ENCODE assay signal across 33 cellular contexts in genomic region chr16:31807086-31807485, GRCh38.
"Had no signal": no experiment of that assay in that cellular context is flagged by ENCODE, and none has a peak within 500 bp of the region (broad histone marks: within the 10 kb centered on the region; RNA-seq: fewer than 3 reads in every experiment).

No MANE protein-coding gene starts in this region.

- H3K4me3 ChIP-seq: adrenal gland, body of pancreas, breast epithelium had no signal

- H3K4me1 ChIP-seq: adrenal gland, body of pancreas, breast epithelium had no signal

- DNase-seq: activated B cell treated with CpG ODN at 0.5 μM for 24 hours; activated CD4-positive, alpha-beta memory T cell treated with anti-CD3 and anti-CD28 coated beads for 36 hours; activated CD4-positive, alpha-beta T cell treated with anti-CD3 and anti-CD28 coated beads for 4 hours; activated CD4-positive, alpha-beta T cell treated with anti-CD3 and anti-CD28 coated beads, Interleukin-2, amount 10 ng/mL, durations not matched to agents 24 days and 14 days; activated CD4-positive, alpha-beta T cell treated with anti-CD3 and anti-CD28 coated beads, Interleukin-2, amount 50 U/mL, for 1 hour; activated CD4-positive, alpha-beta T cell treated with anti-CD3 and anti-CD28 coated beads, Interleukin-2, amount 50 U/mL, for 4 hours; activated CD4-positive, CD25-positive, alpha-beta regulatory T cell treated with anti-CD3 and anti-CD28 coated beads, Interleukin-2, amount 50 U/mL, for 72 hours; activated CD8-positive, alpha-beta memory T cell treated with anti-CD3 and anti-CD28 coated beads, Interleukin-2, amount 50 U/mL, for 4 hours; activated CD8-positive, alpha-beta T cell treated with anti-CD3 and anti-CD28 coated beads for 36 hours; activated effector memory CD4-positive, alpha-beta T cell treated with anti-CD3 and anti-CD28 coated beads, Interleukin-2, amount 50 U/mL, for 16 hours; activated gamma-delta T cell treated with Interleukin-2 at 50 U/mL for 16 hours; activated naive CD4-positive, alpha-beta T cell; activated naive CD4-positive, alpha-beta T cell treated with anti-CD3 and anti-CD28 coated beads for 36 hours; activated naive CD4-positive, alpha-beta T cell treated with anti-CD3 and anti-CD28 coated beads, Interleukin-2, amount 50 U/mL, for 16 hours; activated naive CD8-positive, alpha-beta T cell treated with anti-CD3 and anti-CD28 coated beads for 36 hours; activated T-cell treated with anti-CD3 and anti-CD28 coated beads for 4 hours; activated T-cell treated with anti-CD3 and anti-CD28 coated beads, Interleukin-2, amount 50 U/mL, for 1 hour; activated T-cell treated with anti-CD3 and anti-CD28 coated beads, Interleukin-2, amount 50 U/mL, for 4 hours; activated T-cell treated with anti-CD3 and anti-CD28 coated beads, Interleukin-2, amount 50 U/mL, for 72 hours; adrenal gland; amniotic stem cell; aorta; body of pancreas; brain microvascular endothelial cell; central memory CD4-positive, alpha-beta T cell; T-helper 2 cell; T-helper 9 cell had no signal

- H3K27ac ChIP-seq: adrenal gland, body of pancreas, brain microvascular endothelial cell, breast epithelium, VCaP had no signal

- FAIRE-seq: astrocyte, TTC549 had no signal

- H3K27me3 ChIP-seq: adrenal gland, body of pancreas, brain microvascular endothelial cell, breast epithelium had no signal

- ATAC-seq: activated CD8-positive, alpha-beta T cell treated with anti-CD3 and anti-CD28 coated beads for 36 hours; activated naive CD4-positive, alpha-beta T cell treated with anti-CD3 and anti-CD28 coated beads, Interleukin-2, amount 50 U/mL, for 72 hours; activated T-cell treated with anti-CD3 and anti-CD28 coated beads, Interleukin-2, amount 50 U/mL, for 4 hours; activated T-cell treated with anti-CD3 and anti-CD28 coated beads, Interleukin-2, amount 50 U/mL, for 72 hours; activated T-helper 17 cell treated with anti-CD3 and anti-CD28 coated beads, Interleukin-2, amount 50 U/mL, for 72 hours; body of pancreas had no signal

- H3K9me3 ChIP-seq: adrenal gland had no signal

- H3K36me3 ChIP-seq: adrenal gland, brain microvascular endothelial cell, breast epithelium had no signal
